Comparison of ENCODE assay signal across 8 cellular contexts in the genomic region with DNA sequence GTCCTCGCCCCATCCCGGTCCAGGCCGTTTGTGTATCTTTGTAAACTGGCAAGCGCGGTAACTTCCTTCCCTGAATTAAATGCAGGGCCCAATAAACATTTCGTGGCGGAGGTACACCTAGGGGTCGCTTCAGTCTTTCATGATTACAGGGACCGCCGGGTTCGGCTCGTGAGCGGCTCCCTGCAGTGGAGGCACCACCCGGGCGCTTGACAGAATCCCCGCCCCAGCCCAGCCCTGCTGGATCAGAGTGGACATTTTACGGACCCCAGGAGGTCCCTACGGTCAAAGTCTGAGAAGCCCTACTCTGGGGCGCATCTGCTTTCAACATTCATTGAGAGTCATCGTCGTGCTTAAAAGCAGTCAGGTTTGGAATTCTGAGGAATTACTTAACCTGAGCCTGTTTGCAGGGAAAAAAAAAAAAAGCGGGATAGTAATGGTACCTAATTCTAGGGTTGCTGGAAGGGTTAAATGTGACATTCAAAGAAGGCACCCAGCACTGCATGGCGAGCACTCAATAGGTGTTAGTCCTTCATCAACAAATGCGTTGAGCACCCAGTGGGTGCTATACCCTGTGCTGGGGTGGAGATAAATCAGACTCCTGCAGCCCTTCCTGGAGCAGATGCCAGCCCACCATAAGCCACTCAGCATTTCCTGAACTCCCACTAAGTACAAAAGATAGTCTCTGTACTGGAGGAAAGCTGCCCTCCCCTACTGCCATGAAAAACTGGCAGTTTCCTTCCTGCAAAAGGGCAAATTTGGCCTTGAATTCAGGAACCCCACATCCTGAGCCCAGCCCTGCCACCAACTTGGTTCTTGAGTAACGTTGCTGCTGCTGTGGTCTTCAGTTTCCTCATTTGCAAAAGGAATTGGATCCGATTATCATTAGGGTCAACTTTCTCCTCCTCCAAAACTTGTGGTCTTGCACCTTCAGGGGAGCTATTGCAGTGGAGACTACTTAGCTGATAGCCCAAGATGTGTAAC. TPM values are rescaled to one million over a fixed set of nuclear protein-coding genes. Genes with fewer than 3 reads are reported as not detected.
DNase-seq lines count a peak whose midpoint lies in the region; ATAC-seq and TF ChIP-seq lines count a peak whose summit lies in the region.

No MANE protein-coding gene starts in this region.

- H2AFZ ChIP-seq in OCI-LY7 (ENCODE audit: low read length): peak overlapping the region; percentile 93

- H3K4me2 ChIP-seq in BLaER1 (peak overlapping the region; percentile 99), OCI-LY7 (ENCODE audit: low read length) (peak overlapping the region; percentile 99), mesendoderm (ENCODE audit: low read length) (peak overlapping the region; percentile 61)

- intact Hi-C loops in OCI-LY7 (cut with micrococcal nuclease; ENCODE audit: unreplicated experiment) (no loop called here), upper lobe of right lung (cut with DNase I) (loop anchor here (10.0 kb wide), 1 partner anchor 65 kb away; a partner anchor contains a TSS)

- H3K9me3 ChIP-seq in BLaER1: no peaks in the 10 kb centered on the region
- no peaks in the 10 kb centered on the region for H3K9me3 ChIP-seq in OCI-LY7 (ENCODE audit: low read length)
- no peaks in the 10 kb centered on the region for H3K9me3 ChIP-seq in upper lobe of right lung

- H3K27ac ChIP-seq in BLaER1 (no peak overlapping the region), OCI-LY7 (ENCODE audit: low read depth, low read length, poor library complexity, severe bottlenecking) (no peak overlapping the region), mesendoderm (ENCODE audit: low read depth, low read length) (no peak overlapping the region), upper lobe of right lung (peak overlapping the region; percentile 100)

- H2BK15ac ChIP-seq in mesendoderm (replicated peaks; ENCODE audit: low read depth): no peak overlapping the region

- ATAC-seq in upper lobe of right lung (peak; percentile 11), GM21526 (IDR thresholded peaks at IDR 0.05; ENCODE audit: low FRiP score, unreplicated experiment) (no peak)

- H2BK120ac ChIP-seq in mesendoderm (ENCODE audit: low read depth, low read length): no peak overlapping the region

- no peak overlapping the region for H4K8ac ChIP-seq in mesendoderm (ENCODE audit: low read depth, low read length)

- CTCF ChIA-PET in OCI-LY7 (lab: Charles Lee; ENCODE audit: unreplicated experiment): no interaction called here

- H3K4ac ChIP-seq in mesendoderm (ENCODE audit: low read depth, low read length): no peak overlapping the region

- peak overlapping the region; percentile 47 for H3K56ac ChIP-seq in mesendoderm (ENCODE audit: low read length)

- H4K5ac ChIP-seq in mesendoderm (ENCODE audit: low read length): no peak overlapping the region

- TF ChIP-seq CTCF in OCI-LY7 (conservative IDR thresholded peaks at IDR 0.05; ENCODE audit: low read length) (peak; percentile 45; the same call in 1 of the 2 replicates), choroid plexus epithelial cell (conservative IDR thresholded peaks at IDR 0.05; ENCODE audit: low read depth, low read length) (peak; percentile 43), upper lobe of right lung (IDR thresholded peaks at IDR 0.05) (no peak)

- H3K27me3 ChIP-seq in BLaER1 (peaks cover 16% of the 10 kb centered on the region), H7 (ENCODE audit: control insufficient read depth, insufficient read depth, low read length) (peaks cover 3% of the 10 kb centered on the region; the same call in 1 of the 2 replicates), mesendoderm (ENCODE audit: insufficient read depth, low read length, poor library complexity) (no peaks in the 10 kb centered on the region), upper lobe of right lung (no peaks in the 10 kb centered on the region)

- H3K79me1 ChIP-seq in mesendoderm (ENCODE audit: low read length): peaks cover 12% of the 10 kb centered on the region

- peak overlapping the region; percentile 84 for H3K9ac ChIP-seq in BLaER1
- H3K9ac ChIP-seq in mesendoderm (ENCODE audit: low read length): peak overlapping the region; percentile 37

- H4K20me1 ChIP-seq in BLaER1 (no peaks in the 10 kb centered on the region), OCI-LY7 (ENCODE audit: insufficient read depth, low read length) (no peaks in the 10 kb centered on the region)

- H3K4me1 ChIP-seq in BLaER1 (peaks cover 16% of the 10 kb centered on the region), OCI-LY7 (ENCODE audit: insufficient read depth, low read length, poor library complexity, severe bottlenecking) (peaks cover 13% of the 10 kb centered on the region), mesendoderm (ENCODE audit: control insufficient read depth, low read depth, low read length) (peaks cover 6% of the 10 kb centered on the region), upper lobe of right lung (peaks cover 40% of the 10 kb centered on the region)

- no CpG with 5 or more reads among the region's 26 CpGs for WGBS in mesendoderm (ENCODE audit: extremely low coverage, insufficient coverage, low lambda C conversion rate)

- peaks cover 9% of the 10 kb centered on the region for H3K36me3 ChIP-seq in BLaER1
- H3K36me3 ChIP-seq in H7 (replicated peaks; ENCODE audit: control insufficient read depth, insufficient read depth, low read length): peaks cover 8% of the 10 kb centered on the region
- no peaks in the 10 kb centered on the region for H3K36me3 ChIP-seq in OCI-LY7 (ENCODE audit: insufficient read depth, low read length)
- no peaks in the 10 kb centered on the region for H3K36me3 ChIP-seq in mesendoderm (ENCODE audit: control insufficient read depth, insufficient read depth, low read length)
- H3K36me3 ChIP-seq in upper lobe of right lung: peaks cover 4% of the 10 kb centered on the region

- H3K79me2 ChIP-seq in OCI-LY7 (ENCODE audit: insufficient read depth, low read depth, low read length) (no peaks in the 10 kb centered on the region), mesendoderm (ENCODE audit: control insufficient read depth, insufficient read depth, low read length) (peaks cover 3% of the 10 kb centered on the region)

- no peak overlapping the region for H2BK5ac ChIP-seq in mesendoderm (ENCODE audit: low read length)

- BruUV-seq in OCI-LY7 (replicated peaks; lab: Mats Ljungman, UMichigan): no TSS peak

- no peak overlapping the region for H2AK5ac ChIP-seq in mesendoderm (ENCODE audit: low read length)

- DNase-seq in H7: no peak
- no peak for DNase-seq in OCI-LY7 (ENCODE audit: low spot score)
- no peak for DNase-seq in choroid plexus epithelial cell (ENCODE audit: low read depth)
- peak; percentile 69 for DNase-seq in mesendoderm
- DNase-seq in upper lobe of right lung: no peak
- DNase-seq in G401 (ENCODE audit: low spot score): no peak

- H3K18ac ChIP-seq in mesendoderm (ENCODE audit: low read length): no peak overlapping the region

- POLR2A ChIA-PET in OCI-LY7 (lab: Charles Lee): no interaction called here

- in situ Hi-C loops in G401 (cut with HindIII; ENCODE audit: low sequenced_read_pairs): no loop called here

- H3K4me3 ChIP-seq in BLaER1 (peak overlapping the region; percentile 94), H7 (ENCODE audit: insufficient read depth, low read depth, low read length) (peak overlapping the region; percentile 84), OCI-LY7 (ENCODE audit: low read depth, low read length, poor library complexity, severe bottlenecking) (peak overlapping the region; percentile 96), choroid plexus epithelial cell (ENCODE audit: low read depth, low read length) (peak overlapping the region; percentile 93), mesendoderm (ENCODE audit: low read length) (peak overlapping the region; percentile 4), upper lobe of right lung (peak overlapping the region; percentile 99)

- H3K23ac ChIP-seq in mesendoderm (ENCODE audit: low read length): no peak overlapping the region

- H3K9me2 ChIP-seq in OCI-LY7 (ENCODE audit: insufficient read depth, low read length): no peaks in the 10 kb centered on the region

RNA-seq across cellular contexts. Expression of a gene that starts 0.7 kb away (rescaled TPM):
- 30.4 and 35.5 TPM in 2 replicates for total RNA-seq in H7 (2014; rRNA removed; shearing (Covaris generic))
- total RNA-seq in OCI-LY7 (2014; rRNA removed; shearing (Covaris generic)): 3.0 and 9.0 TPM in 2 replicates
- total RNA-seq in OCI-LY7 (2022): 6.9 and 9.8 TPM in 2 replicates
- polyA plus RNA-seq in mesendoderm (2013, experiment 1 of 2): 21.5 TPM
- 21.8 TPM for polyA plus RNA-seq in mesendoderm (2013, experiment 2 of 2)
- total RNA-seq in upper lobe of right lung: 100.0 TPM
- total RNA-seq in G401 (2014; rRNA removed; shearing (Covaris generic)): 79.1 and 101 TPM in 2 replicates

RNA-seq across cellular contexts. Expression of a gene that starts 0.8 kb away (rescaled TPM):
- total RNA-seq in H7 (2014; rRNA removed; shearing (Covaris generic)): 0.21 and 0.37 TPM in 2 replicates
- not detected in 2 replicates for total RNA-seq in OCI-LY7 (2014; rRNA removed; shearing (Covaris generic))
- total RNA-seq in OCI-LY7 (2022): not detected in 2 replicates
- polyA plus RNA-seq in mesendoderm (2013, experiment 1 of 2): 0.03 TPM
- 0.03 TPM for polyA plus RNA-seq in mesendoderm (2013, experiment 2 of 2)
- total RNA-seq in upper lobe of right lung: not detected
- not detected in 2 replicates for total RNA-seq in G401 (2014; rRNA removed; shearing (Covaris generic))

RNA-seq across cellular contexts. Expression of a gene that starts 20.8 kb away (rescaled TPM):
- not detected in 2 replicates for total RNA-seq in H7 (2014; rRNA removed; shearing (Covaris generic))
- not detected in 2 replicates for total RNA-seq in OCI-LY7 (2014; rRNA removed; shearing (Covaris generic))
- not detected in 2 replicates for total RNA-seq in OCI-LY7 (2022)
- polyA plus RNA-seq in mesendoderm (2013, experiment 1 of 2): 0.13 TPM
- 0.14 TPM for polyA plus RNA-seq in mesendoderm (2013, experiment 2 of 2)
- not detected for total RNA-seq in upper lobe of right lung
- total RNA-seq in G401 (2014; rRNA removed; shearing (Covaris generic)): 59.3 and 74.0 TPM in 2 replicates

RNA-seq across cellular contexts. Expression of a gene that starts 53.5 kb away (rescaled TPM):
- 7.7 and 8.3 TPM in 2 replicates for total RNA-seq in H7 (2014; rRNA removed; shearing (Covaris generic))
- total RNA-seq in OCI-LY7 (2014; rRNA removed; shearing (Covaris generic)): not detected in 2 replicates
- total RNA-seq in OCI-LY7 (2022) (not detected in 2 replicates), upper lobe of right lung (28.6 TPM)
- polyA plus RNA-seq in mesendoderm (2013, experiment 1 of 2): 2.2 TPM
- polyA plus RNA-seq in mesendoderm (2013, experiment 2 of 2): 2.9 TPM
- total RNA-seq in G401 (2014; rRNA removed; shearing (Covaris generic)): 2.1 and 2.2 TPM in 2 replicates

Comparison
In these comparisons a context has a peak if more than half of its experiments do, and no peak if none do; other contexts are left out.
1. H3K4me3 ChIP-seq: peak in every context shown above with its lines; median percentile 99 in upper lobe of right lung; 96 in OCI-LY7; 94 in BLaER1; 93 in choroid plexus epithelial cell; 84 in H7; 4 in mesendoderm.
2. RNA of a gene that starts 20.8 kb away (total RNA-seq): 59.3 to 74.0 TPM in G401; not detected in H7, not detected in OCI-LY7 and not detected in upper lobe of right lung (single experiment); every median in the first group is over 10 times any median in the second.
3. Peak in every context shown above with its lines, with median percentiles within 50 percentile points of each other: H3K4me2 ChIP-seq.